ENCODE assay signal across 8 cellular contexts in the genomic region with DNA sequence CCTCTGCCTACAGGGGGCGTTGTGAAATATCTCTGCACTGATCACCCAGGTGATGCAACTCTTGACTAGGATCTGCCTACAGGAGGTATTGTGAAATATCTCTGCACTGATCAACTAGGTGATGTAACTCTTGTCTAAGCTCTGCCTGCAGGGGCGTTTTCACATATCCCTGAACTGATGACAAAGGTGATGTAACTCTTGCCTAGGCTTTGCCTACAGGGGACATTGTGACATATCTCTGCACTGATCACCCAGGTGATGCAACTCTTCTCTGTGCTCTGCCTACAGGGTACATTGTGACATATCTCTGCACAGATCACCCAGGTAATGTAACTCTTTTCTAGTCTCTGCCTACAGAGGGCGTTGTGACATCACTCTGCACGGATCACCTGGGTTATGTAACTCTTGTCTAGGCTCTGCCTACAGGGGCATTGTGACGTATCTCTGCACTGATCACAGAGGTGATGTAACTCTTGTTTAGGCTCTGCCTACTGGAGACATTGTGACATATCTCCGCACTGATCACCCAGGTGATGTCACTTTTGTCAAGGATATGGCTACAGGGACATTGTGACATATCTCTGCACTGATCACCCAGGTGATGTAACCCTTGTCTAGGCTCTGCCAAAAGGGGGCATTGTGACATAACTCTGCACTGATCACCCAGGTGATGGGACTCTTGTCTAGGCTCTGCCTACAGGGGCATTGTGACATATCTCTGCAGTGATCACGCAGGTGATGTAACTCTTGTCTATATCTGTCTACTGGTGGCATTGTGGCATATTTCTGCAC. TPM values are rescaled to one million over a fixed set of nuclear protein-coding genes. Genes with fewer than 3 reads are reported as not detected.
A peak's percentile ranks its signal among the peaks of the same experiment; 100 is the strongest.
DNase-seq lines count a peak whose midpoint lies in the region; ATAC-seq and TF ChIP-seq lines count a peak whose summit lies in the region.
"Not testable (repeated sequence)": the region's sequence is repeated elsewhere in the genome, so short reads cannot be mapped to it uniquely, and the experiment has no call there.

No MANE protein-coding gene starts in this region.

- 40% methylated on average over 7 of the region's 7 CpGs for WGBS in right cardiac atrium

- H3K4me1 ChIP-seq in A673 (ENCODE audit: insufficient read depth, low read length, poor library complexity, severe bottlenecking); Peyer's patch; right cardiac atrium (ENCODE audit: control insufficient read depth, insufficient read depth, low read length): not testable (repeated sequence)

- H3K9me3 ChIP-seq in A673 (ENCODE audit: low read depth, low read length, poor library complexity, severe bottlenecking); Peyer's patch; right cardiac atrium (ENCODE audit: control insufficient read depth, low read length): not testable (repeated sequence)

- CTCF ChIA-PET in A673 (lab: Charles Lee), result not testable (repeated sequence)

- intact Hi-C loops in A673 (cut with micrococcal nuclease; ENCODE audit: unreplicated experiment); right cardiac atrium (cut with DNase I); sciatic nerve (cut with DNase I): not testable (repeated sequence)

- ATAC-seq in GM18867 (IDR thresholded peaks at IDR 0.05; ENCODE audit: unreplicated experiment) (peak; percentile 17), HG02970 (IDR thresholded peaks at IDR 0.05; ENCODE audit: low FRiP score, unreplicated experiment) (peak; percentile 18), right cardiac atrium (peak; percentile 51 to 53), sciatic nerve (peak; percentile 49)

- POLR2A ChIA-PET in A673 (lab: Charles Lee; ENCODE audit: low non-redundant PET), result not testable (repeated sequence)

- H3K27ac ChIP-seq in A673 (ENCODE audit: low read depth, low read length, poor library complexity, severe bottlenecking); Peyer's patch; right cardiac atrium (ENCODE audit: low read length): not testable (repeated sequence)

- H3K27me3 ChIP-seq in A673 (replicated peaks; ENCODE audit: insufficient read depth, low read depth, low read length, poor library complexity); Peyer's patch; right cardiac atrium (ENCODE audit: control insufficient read depth, insufficient read depth): not testable (repeated sequence)

- not testable (repeated sequence) for H3K4me3 ChIP-seq in A673 (ENCODE audit: low read depth, low read length, poor library complexity, severe bottlenecking); Peyer's patch; right cardiac atrium (ENCODE audit: low read length)

- TF ChIP-seq CTCF in A673 (conservative IDR thresholded peaks at IDR 0.05; ENCODE audit: low read depth, low read length), result not testable (repeated sequence)
- TF ChIP-seq CTCF in Peyer's patch (IDR thresholded peaks at IDR 0.05), result peak in 2 of 6 experiments; percentile 55 to 56

- not testable (repeated sequence) for H3K36me3 ChIP-seq in A673 (ENCODE audit: insufficient read depth, low read length, poor library complexity, severe bottlenecking); Peyer's patch

- BruUV-seq in A673 (replicated peaks; lab: Mats Ljungman, UMichigan), result not testable (repeated sequence)

- not testable (repeated sequence) for TF ChIP-seq POLR2A in Peyer's patch (IDR thresholded peaks at IDR 0.05)

- DNase-seq in A673 (ENCODE audit: low spot score) (peak; percentile 33), Peyer's patch (peak in 2 of 3 donors; percentile 30 to 75), dermis blood vessel endothelial cell (peak; percentile 5), right cardiac atrium (peak in 1 of 3 donors; percentile 44), sciatic nerve (ENCODE audit: low spot score) (peak; percentile 73)
- DNase-seq in activated CD8-positive, alpha-beta memory T cell treated with anti-CD3 and anti-CD28 coated beads, Interleukin-2, amount 50 U/mL, for 4 hours, result peak; percentile 28

RNA-seq across cellular contexts. Expression of a gene that starts 49.0 kb away (rescaled TPM):
- 134 and 148 TPM in 2 replicates for total RNA-seq in A673 (2021)
- total RNA-seq in Peyer's patch, result 10 to 100 TPM; 17.1 to 66.0 (median 20.3) TPM
- 22.0 and 92.5 TPM in 2 replicates for total RNA-seq in dermis blood vessel endothelial cell
- total RNA-seq in right cardiac atrium, result 10 to 100 TPM; 39.1 to 48.8 (median 42.8) TPM
- polyA plus RNA-seq in right cardiac atrium, result 27.0 TPM
- total RNA-seq in sciatic nerve, result 57.2 TPM

RNA-seq across cellular contexts. Expression of a gene that starts 59.9 kb away (rescaled TPM):
- total RNA-seq in A673 (2021) (0.77 and 0.79 TPM in 2 replicates), Peyer's patch (not detected), dermis blood vessel endothelial cell (0.14 TPM in 1 of 2 replicates, not detected in the other), right cardiac atrium (not detected), sciatic nerve (not detected)
- not detected for polyA plus RNA-seq in right cardiac atrium
